ENCODE assay signal across 22 cellular contexts in the genomic region with DNA sequence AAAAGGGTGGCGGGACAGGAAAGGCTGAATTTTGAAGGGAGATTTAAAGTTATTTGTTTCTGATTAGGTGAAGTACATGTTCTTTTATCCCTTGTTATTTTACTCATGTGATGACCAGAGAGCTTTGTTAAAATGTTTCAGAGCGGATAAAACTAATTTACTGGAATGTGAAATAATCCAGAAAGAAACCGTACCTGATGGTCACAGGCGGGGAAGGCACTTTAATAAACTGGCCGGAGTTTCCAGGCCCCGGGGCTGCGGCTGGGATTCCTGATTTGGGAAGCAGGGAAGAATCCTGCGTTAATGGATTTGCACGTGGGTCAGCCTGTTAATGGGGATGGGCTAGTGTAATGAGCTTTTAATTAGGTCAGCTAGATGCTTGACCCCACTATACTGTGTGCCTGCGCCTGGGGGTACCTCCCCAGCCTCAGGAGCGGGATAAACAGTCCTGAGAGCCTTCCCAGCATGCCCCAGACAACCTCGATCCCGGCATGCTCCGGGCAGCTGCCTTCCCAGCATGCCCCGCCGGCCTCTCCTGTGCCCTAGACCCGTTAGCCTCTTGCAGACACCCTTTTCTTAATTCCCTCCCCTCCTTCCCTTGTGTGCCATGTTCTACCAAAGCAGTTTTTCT.
"Had no signal": no experiment of that assay in that cellular context is flagged by ENCODE, and none has a peak within 500 bp of the region (broad histone marks: within the 10 kb centered on the region; RNA-seq: fewer than 3 reads in every experiment).

No MANE protein-coding gene starts in this region.

- H3K27me3 ChIP-seq: esophagus squamous epithelium, gastrocnemius medialis, heart right ventricle, vagina had no signal

- H3K4me3 Mint-ChIP-seq: activated CD8-positive, alpha-beta T cell treated with anti-CD3 and anti-CD28 coated beads, Interleukin-2, amount 10 ng/mL, durations not matched to agents 7 days and 5 days; activated naive CD8-positive, alpha-beta T cell; activated T-helper 17 cell treated with anti-CD3 and anti-CD28 coated beads, Interleukin-2, amount 50 U/mL, for 72 hours; nephron; stimulated activated naive B cell treated with anti-CD40 and anti-IgM and Interleukin-4, amounts not matched to agents 10 μg/mL and 1 μg/mL and 100 μg/mL, for 72 hours; type B pancreatic cell had no signal

- H3K9me3 ChIP-seq: esophagus squamous epithelium, gastrocnemius medialis, heart right ventricle, left ventricle myocardium inferior, vagina had no signal

- H3K4me1 ChIP-seq: gastrocnemius medialis, left ventricle myocardium inferior had no signal

- H3K36me3 Mint-ChIP-seq: activated naive CD8-positive, alpha-beta T cell; stimulated activated naive B cell treated with anti-CD40 and anti-IgM and Interleukin-4, amounts not matched to agents 10 μg/mL and 1 μg/mL and 100 μg/mL, for 72 hours; type B pancreatic cell had no signal

- H3K4me1 Mint-ChIP-seq: activated T-helper 17 cell treated with anti-CD3 and anti-CD28 coated beads, Interleukin-2, amount 50 U/mL, for 72 hours; stimulated activated naive B cell treated with anti-CD40 and anti-IgM and Interleukin-4, amounts not matched to agents 10 μg/mL and 1 μg/mL and 100 μg/mL, for 72 hours had no signal

- H3K4me3 ChIP-seq: coronary artery, esophagus squamous epithelium, gastrocnemius medialis, heart right ventricle, left ventricle myocardium inferior, vagina had no signal

- H3K27me3 Mint-ChIP-seq: activated naive CD8-positive, alpha-beta T cell; activated T-helper 17 cell treated with anti-CD3 and anti-CD28 coated beads, Interleukin-2, amount 50 U/mL, for 72 hours; stimulated activated naive B cell treated with anti-CD40 and anti-IgM and Interleukin-4, amounts not matched to agents 10 μg/mL and 1 μg/mL and 100 μg/mL, for 72 hours; type B pancreatic cell had no signal

- FAIRE-seq: bronchial epithelial cell, kidney had no signal

- H3K27ac Mint-ChIP-seq: activated CD8-positive, alpha-beta T cell treated with anti-CD3 and anti-CD28 coated beads, Interleukin-2, amount 10 ng/mL, durations not matched to agents 7 days and 5 days; activated naive CD8-positive, alpha-beta T cell; activated T-helper 17 cell treated with anti-CD3 and anti-CD28 coated beads, Interleukin-2, amount 50 U/mL, for 72 hours; stimulated activated naive B cell treated with anti-CD40 and anti-IgM and Interleukin-4, amounts not matched to agents 10 μg/mL and 1 μg/mL and 100 μg/mL, for 72 hours; type B pancreatic cell had no signal

- H3K36me3 ChIP-seq: esophagus squamous epithelium, gastrocnemius medialis, heart right ventricle, left ventricle myocardium inferior, vagina had no signal

- DNase-seq: activated CD4-positive, alpha-beta T cell treated with anti-CD3 and anti-CD28 coated beads for 1 hour; activated CD4-positive, alpha-beta T cell treated with anti-CD3 and anti-CD28 coated beads, Interleukin-2, amount 50 U/mL, for 1 hour; activated CD8-positive, alpha-beta T cell treated with anti-CD3 and anti-CD28 coated beads, Interleukin-2, amount 10 ng/mL, durations not matched to agents 7 days and 5 days; activated naive CD4-positive, alpha-beta T cell; activated T-cell treated with anti-CD3 and anti-CD28 coated beads, Interleukin-2, amount 50 U/mL, for 1 hour; amniotic stem cell; cerebellar nuclear complex; esophagus squamous epithelium; gastrocnemius medialis; heart right ventricle; kidney; left ventricle myocardium inferior; stimulated activated CD4-positive, alpha-beta T cell treated with anti-CD3 and anti-CD28 coated beads, Interleukin-2, amount 100 ng/mL, for 48 hours; stimulated activated CD8-positive, alpha-beta memory T cell treated with anti-CD3 and anti-CD28 coated beads, Interleukin-4, amount 100 ng/mL, for 48 hours; stimulated activated naive B cell treated with anti-CD40 and anti-IgM and Interleukin-4, amounts not matched to agents 10 μg/mL and 1 μg/mL and 100 μg/mL, for 72 hours had no signal

- H3K9me3 Mint-ChIP-seq: activated T-helper 17 cell treated with anti-CD3 and anti-CD28 coated beads, Interleukin-2, amount 50 U/mL, for 72 hours; nephron; stimulated activated naive B cell treated with anti-CD40 and anti-IgM and Interleukin-4, amounts not matched to agents 10 μg/mL and 1 μg/mL and 100 μg/mL, for 72 hours had no signal

- ATAC-seq: activated CD8-positive, alpha-beta T cell treated with anti-CD3 and anti-CD28 coated beads, Interleukin-2, amount 10 ng/mL, durations not matched to agents 7 days and 5 days; activated T-helper 17 cell treated with anti-CD3 and anti-CD28 coated beads, Interleukin-2, amount 50 U/mL, for 72 hours; gastrocnemius medialis; heart right ventricle; stimulated activated naive B cell treated with anti-CD40 and anti-IgM and Interleukin-4, amounts not matched to agents 10 μg/mL and 1 μg/mL and 100 μg/mL, for 72 hours had no signal

- H3K27ac ChIP-seq: coronary artery, esophagus squamous epithelium, gastrocnemius medialis, heart right ventricle, left ventricle myocardium inferior, vagina had no signal
